In genomic region chr10:1626835-1627234, GRCh38 we compare ENCODE assay signal across 22 cellular contexts.
"Had no signal": no experiment of that assay in that cellular context is flagged by ENCODE, and none has a peak within 500 bp of the region (broad histone marks: within the 10 kb centered on the region; RNA-seq: fewer than 3 reads in every experiment).

No MANE protein-coding gene starts in this region.

- H3K36me3 ChIP-seq: MG63, SJSA1 had no signal

- DNase-seq: IMR-90, Karpas-422, KG1, MG63, NCI-H1092 treated with DMSO at 0.1 percent for 48 hours, NCI-H1436, NCI-H187, NCI-H2029, NCI-H2081 treated with DMSO at 0.1 percent for 48 hours, NCI-H2171, NCI-H226, NCI-H446, NCI-H510A, NCI-H524 treated with DMSO at 0.1 percent for 48 hours, NCI-H69, NCI-H774, Right ventricle myocardium superior, RPMI8226, SIG-M5 had no signal

- H3K27me3 ChIP-seq: SJSA1 had no signal

- H3K4me3 ChIP-seq: MG63, SJSA1, SK-N-MC had no signal

- H3K9me3 ChIP-seq: MG63, SJSA1 had no signal

- ATAC-seq: HepG2 had no signal

- H3K4me1 ChIP-seq: SJSA1 had no signal

- H3K27ac ChIP-seq: SJSA1, SK-N-MC had no signal
